1 cellular context compared by ENCODE assay signal in the genomic region with DNA sequence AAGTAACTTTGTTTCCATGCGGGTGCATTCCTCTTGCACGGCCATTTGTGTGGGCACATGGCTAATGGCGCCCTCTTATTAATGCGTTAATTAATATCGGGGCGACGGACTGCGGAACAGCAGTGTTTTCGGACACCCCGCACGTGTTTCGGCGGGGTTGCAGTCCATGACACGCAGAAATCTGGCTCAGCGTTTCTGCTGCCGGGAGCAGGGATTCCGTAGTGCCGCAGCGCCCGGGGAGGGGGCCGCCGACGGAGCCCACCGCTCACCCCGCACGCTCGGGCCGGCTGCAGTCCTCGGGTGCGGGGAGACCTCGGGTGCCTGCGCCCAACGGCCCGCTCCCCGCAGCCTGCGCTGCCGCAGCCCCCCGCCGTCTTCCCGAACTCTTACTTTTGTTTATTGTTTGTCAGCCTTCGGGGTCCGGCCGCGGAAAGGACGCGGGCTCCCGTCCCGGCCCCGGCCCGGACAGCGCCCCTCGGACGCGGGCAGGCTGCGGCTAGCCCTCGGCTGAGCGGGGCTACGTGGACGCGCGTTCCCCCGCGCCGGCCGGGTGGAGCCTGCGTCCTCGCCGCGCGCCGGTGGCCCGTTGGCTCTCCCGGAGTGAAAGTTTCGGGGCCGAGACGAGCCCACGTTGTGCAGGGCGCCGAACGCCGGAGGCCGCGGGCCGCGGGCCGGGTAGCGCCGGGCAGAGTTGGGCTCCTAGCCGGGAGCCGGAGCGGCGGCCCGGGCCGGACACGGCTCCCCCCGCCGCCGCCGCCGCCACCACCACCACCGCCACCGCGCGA.
TF ChIP-seq lines count a peak whose summit lies in the region.

No MANE protein-coding gene starts in this region.

TF ChIP-seq in SK-N-SH treated with all-trans-retinoic acid at 6 μM for 48 hours, 23 proteins besides CTCF, POLR2A, EP300 and RAD21 (continued from another document):
- no peak for TF ChIP-seq OSR1 (CRISPR knock-in tag; IDR thresholded peaks at IDR 0.05)
